1 cellular context compared by ENCODE assay signal in the genomic region with DNA sequence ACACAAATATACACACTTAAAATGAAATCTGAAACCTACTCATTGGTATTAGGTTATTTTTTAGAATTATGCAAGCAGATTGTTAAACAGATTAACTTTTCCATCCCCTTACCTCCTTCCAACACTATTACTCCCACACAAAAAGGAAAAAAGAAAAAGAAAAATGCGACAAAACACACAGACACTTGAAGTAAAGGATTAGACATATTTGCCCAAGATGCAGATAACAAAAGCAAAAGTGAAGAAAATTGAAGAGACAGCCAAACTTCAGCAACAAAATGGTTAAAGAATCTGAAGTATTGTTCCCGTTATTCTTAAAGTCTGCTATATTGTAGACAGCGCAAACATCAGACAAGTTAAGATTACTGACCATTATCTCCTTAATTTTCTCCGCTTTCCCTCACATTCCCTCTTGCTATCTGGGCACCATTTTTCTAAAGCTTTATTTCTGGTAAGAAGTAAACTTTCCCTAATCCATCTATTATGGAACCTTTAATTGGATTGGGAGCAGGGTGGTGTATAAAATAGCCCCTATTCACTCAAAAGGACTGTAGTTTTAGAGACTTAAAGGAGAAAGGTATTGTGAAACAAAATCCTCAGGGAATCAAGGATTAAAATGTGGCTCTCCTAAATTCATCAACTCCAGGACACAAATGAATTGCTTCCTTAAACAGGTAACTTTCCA.
TF ChIP-seq lines count a peak whose summit lies in the region.

No MANE protein-coding gene starts in this region.

TF ChIP-seq in WTC11, 78 proteins besides CTCF, POLR2A, EP300 and RAD21 (continued from another document):
- TF ChIP-seq, protein P1, sequence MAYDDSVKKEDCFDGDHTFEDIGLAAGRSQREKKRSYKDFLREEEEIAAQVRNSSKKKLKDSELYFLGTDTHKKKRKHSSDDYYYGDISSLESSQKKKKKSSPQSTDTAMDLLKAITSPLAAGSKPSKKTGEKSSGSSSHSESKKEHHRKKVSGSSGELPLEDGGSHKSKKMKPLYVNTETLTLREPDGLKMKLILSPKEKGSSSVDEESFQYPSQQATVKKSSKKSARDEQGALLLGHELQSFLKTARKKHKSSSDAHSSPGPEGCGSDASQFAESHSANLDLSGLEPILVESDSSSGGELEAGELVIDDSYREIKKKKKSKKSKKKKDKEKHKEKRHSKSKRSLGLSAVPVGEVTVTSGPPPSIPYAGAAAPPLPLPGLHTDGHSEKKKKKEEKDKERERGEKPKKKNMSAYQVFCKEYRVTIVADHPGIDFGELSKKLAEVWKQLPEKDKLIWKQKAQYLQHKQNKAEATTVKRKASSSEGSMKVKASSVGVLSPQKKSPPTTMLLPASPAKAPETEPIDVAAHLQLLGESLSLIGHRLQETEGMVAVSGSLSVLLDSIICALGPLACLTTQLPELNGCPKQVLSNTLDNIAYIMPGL (CRISPR knock-in tag; IDR thresholded peaks at IDR 0.05) = no peak
- TF ChIP-seq, protein P2, sequence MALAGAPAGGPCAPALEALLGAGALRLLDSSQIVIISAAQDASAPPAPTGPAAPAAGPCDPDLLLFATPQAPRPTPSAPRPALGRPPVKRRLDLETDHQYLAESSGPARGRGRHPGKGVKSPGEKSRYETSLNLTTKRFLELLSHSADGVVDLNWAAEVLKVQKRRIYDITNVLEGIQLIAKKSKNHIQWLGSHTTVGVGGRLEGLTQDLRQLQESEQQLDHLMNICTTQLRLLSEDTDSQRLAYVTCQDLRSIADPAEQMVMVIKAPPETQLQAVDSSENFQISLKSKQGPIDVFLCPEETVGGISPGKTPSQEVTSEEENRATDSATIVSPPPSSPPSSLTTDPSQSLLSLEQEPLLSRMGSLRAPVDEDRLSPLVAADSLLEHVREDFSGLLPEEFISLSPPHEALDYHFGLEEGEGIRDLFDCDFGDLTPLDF (CRISPR knock-in tag; IDR thresholded peaks at IDR 0.05) = no peak
- TF ChIP-seq, protein P3, sequence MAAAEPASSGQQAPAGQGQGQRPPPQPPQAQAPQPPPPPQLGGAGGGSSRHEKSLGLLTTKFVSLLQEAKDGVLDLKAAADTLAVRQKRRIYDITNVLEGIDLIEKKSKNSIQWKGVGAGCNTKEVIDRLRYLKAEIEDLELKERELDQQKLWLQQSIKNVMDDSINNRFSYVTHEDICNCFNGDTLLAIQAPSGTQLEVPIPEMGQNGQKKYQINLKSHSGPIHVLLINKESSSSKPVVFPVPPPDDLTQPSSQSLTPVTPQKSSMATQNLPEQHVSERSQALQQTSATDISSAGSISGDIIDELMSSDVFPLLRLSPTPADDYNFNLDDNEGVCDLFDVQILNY (CRISPR knock-in tag; IDR thresholded peaks at IDR 0.05) = no peak
- TF ChIP-seq, protein P4, sequence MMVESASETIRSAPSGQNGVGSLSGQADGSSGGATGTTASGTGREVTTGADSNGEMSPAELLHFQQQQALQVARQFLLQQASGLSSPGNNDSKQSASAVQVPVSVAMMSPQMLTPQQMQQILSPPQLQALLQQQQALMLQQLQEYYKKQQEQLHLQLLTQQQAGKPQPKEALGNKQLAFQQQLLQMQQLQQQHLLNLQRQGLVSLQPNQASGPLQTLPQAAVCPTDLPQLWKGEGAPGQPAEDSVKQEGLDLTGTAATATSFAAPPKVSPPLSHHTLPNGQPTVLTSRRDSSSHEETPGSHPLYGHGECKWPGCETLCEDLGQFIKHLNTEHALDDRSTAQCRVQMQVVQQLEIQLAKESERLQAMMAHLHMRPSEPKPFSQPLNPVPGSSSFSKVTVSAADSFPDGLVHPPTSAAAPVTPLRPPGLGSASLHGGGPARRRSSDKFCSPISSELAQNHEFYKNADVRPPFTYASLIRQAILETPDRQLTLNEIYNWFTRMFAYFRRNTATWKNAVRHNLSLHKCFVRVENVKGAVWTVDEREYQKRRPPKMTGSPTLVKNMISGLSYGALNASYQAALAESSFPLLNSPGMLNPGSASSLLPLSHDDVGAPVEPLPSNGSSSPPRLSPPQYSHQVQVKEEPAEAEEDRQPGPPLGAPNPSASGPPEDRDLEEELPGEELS (CRISPR knock-in tag; IDR thresholded peaks at IDR 0.05) = no peak
TF ChIP-seq in WTC11: peak in this region for 0.
